Comparison of ENCODE assay signal across 15 cellular contexts in genomic region chr12:46227616-46228015, GRCh38. TPM values are rescaled to one million over a fixed set of nuclear protein-coding genes. Genes with fewer than 3 reads are reported as not detected.
DNase-seq lines count a peak whose midpoint lies in the region; TF ChIP-seq lines count a peak whose summit lies in the region.
"Had no signal": no experiment of that assay in that cellular context is flagged by ENCODE, and none has a peak within 500 bp of the region (broad histone marks: within the 10 kb centered on the region; RNA-seq: fewer than 3 reads in every experiment).

No MANE protein-coding gene starts in this region.

- 29 to 62% methylated on average over 1 to 2 of the region's 2 CpGs for WGBS in transverse colon (ENCODE audit: low coverage in 1 of 2), 2 donors

- H3K27ac Mint-ChIP-seq in T-helper 2 cell treated with Interferon-gamma antibody and Interleukin-4, amounts not matched to agents 5 μg/mL and 100 μg/mL, for 36 hours = peak overlapping the region; percentile 31
- H3K27ac Mint-ChIP-seq in IgD-negative memory B cell = peak overlapping the region in 2 of 3 donors; percentile 64 to 89
- H3K27ac Mint-ChIP-seq in activated naive CD8-positive, alpha-beta T cell = peak overlapping the region; percentile 72

- no peak for DNase-seq in T-helper 2 cell treated with Interferon-gamma antibody and Interleukin-4, amounts not matched to agents 5 μg/mL and 100 μg/mL, for 36 hours (ENCODE audit: low spot score)
- DNase-seq in T-helper 2 cell (no peak), Karpas-422 (no peak), T-helper 1 cell (no peak), transverse colon (no peak)
- DNase-seq: activated T-cell treated with anti-CD3 and anti-CD28 coated beads, Interleukin-2, amount 50 U/mL, for 1 hour; erythroblast; NCI-H187 treated with DMSO at 0.1 percent for 48 hours; NCI-H510A treated with DMSO at 0.1 percent for 48 hours; stimulated activated CD4-positive, alpha-beta T cell treated with anti-CD3 and anti-CD28 coated beads, Interleukin-12 subunit alpha, Interleukin-12 subunit beta, amount 100 ng/mL, for 4 hours; SW 1271 had no signal

- no peak for TF ChIP-seq EP300 in transverse colon (IDR thresholded peaks at IDR 0.05; ENCODE audit: low read depth)

- in situ Hi-C loops in transverse colon (cut with MboI; ENCODE audit: low pct_ligation_motif_present in 1 of 4, low pct_unique_long_range_greater_than_20kb in 1 of 4, low sequenced_read_pairs in 3 of 4) = no loop called here

- H3K27me3 ChIP-seq in neutrophil (no peaks in the 10 kb centered on the region), Karpas-422 (ENCODE audit: low read length) (no peaks in the 10 kb centered on the region), transverse colon (no peaks in the 10 kb centered on the region)

- H2AFZ ChIP-seq in Karpas-422 (ENCODE audit: low read length) = no peak overlapping the region

- H3K4me1 ChIP-seq in neutrophil (ENCODE audit: control insufficient read depth in 1 of 2, insufficient read depth in 1 of 2, low read depth in 1 of 2, low read length in 1 of 2) = peaks cover 54 to 63% of the 10 kb centered on the region in 2 experiments
- H3K4me1 ChIP-seq in Karpas-422 (ENCODE audit: low read length) = no peaks in the 10 kb centered on the region
- peaks cover under 1 to 18% (median 6%) of the 10 kb centered on the region in 4 donors for H3K4me1 ChIP-seq in transverse colon
- H3K4me1 ChIP-seq: prostate gland had no signal

- no peak for TF ChIP-seq POLR2A in transverse colon (IDR thresholded peaks at IDR 0.05)

- no peaks in the 10 kb centered on the region for H4K20me1 ChIP-seq in Karpas-422 (ENCODE audit: insufficient read depth, low read depth, low read length)

- intact Hi-C loops in transverse colon (cut with DNase I; ENCODE audit: low total_unique reads) = no loop called here

- H3K27me3 Mint-ChIP-seq in T-helper 2 cell treated with Interferon-gamma antibody and Interleukin-4, amounts not matched to agents 5 μg/mL and 100 μg/mL, for 36 hours (ENCODE audit: low read depth) = no peaks in the 10 kb centered on the region
- no peaks in the 10 kb centered on the region for H3K27me3 Mint-ChIP-seq in IgD-negative memory B cell
- no peaks in the 10 kb centered on the region for H3K27me3 Mint-ChIP-seq in activated naive CD8-positive, alpha-beta T cell

- H3K4me3 ChIP-seq in neutrophil (ENCODE audit: low read depth in 1 of 2, low read length in 1 of 2) (peak overlapping the region; percentile 1 to 39), Karpas-422 (ENCODE audit: low read length) (no peak overlapping the region), transverse colon (no peak overlapping the region)
- H3K4me3 ChIP-seq: prostate gland had no signal

- H3K4me2 ChIP-seq in Karpas-422 (ENCODE audit: low read depth, low read length, poor library complexity, severe bottlenecking) = no peak overlapping the region

- no peaks in the 10 kb centered on the region for H3K9me3 Mint-ChIP-seq in T-helper 2 cell treated with Interferon-gamma antibody and Interleukin-4, amounts not matched to agents 5 μg/mL and 100 μg/mL, for 36 hours
- H3K9me3 Mint-ChIP-seq in IgD-negative memory B cell = no peaks in the 10 kb centered on the region
- H3K9me3 Mint-ChIP-seq in activated naive CD8-positive, alpha-beta T cell (ENCODE audit: low read depth) = no peaks in the 10 kb centered on the region

- H3K27ac ChIP-seq in neutrophil = peak overlapping the region; percentile 76
- no peak overlapping the region for H3K27ac ChIP-seq in Karpas-422 (ENCODE audit: low read length)
- no peak overlapping the region for H3K27ac ChIP-seq in transverse colon
- H3K27ac ChIP-seq: prostate gland had no signal

- H3K36me3 ChIP-seq in neutrophil (no peaks in the 10 kb centered on the region), Karpas-422 (ENCODE audit: insufficient read depth, low read length) (peaks cover 59% of the 10 kb centered on the region), transverse colon (no peaks in the 10 kb centered on the region)
- H3K36me3 ChIP-seq: prostate gland had no signal

- no peaks in the 10 kb centered on the region for H3K9me2 ChIP-seq in Karpas-422 (replicated peaks; ENCODE audit: insufficient read depth, low read length)

- H3K9ac ChIP-seq in Karpas-422 (ENCODE audit: low read length) = no peak overlapping the region

- H3K4me1 Mint-ChIP-seq in T-helper 2 cell treated with Interferon-gamma antibody and Interleukin-4, amounts not matched to agents 5 μg/mL and 100 μg/mL, for 36 hours (ENCODE audit: low read depth) = peaks cover 39% of the 10 kb centered on the region
- peaks cover 33 to 44% (median 33%) of the 10 kb centered on the region in 3 donors for H3K4me1 Mint-ChIP-seq in IgD-negative memory B cell
- H3K4me1 Mint-ChIP-seq in activated naive CD8-positive, alpha-beta T cell (ENCODE audit: low read depth) = peaks cover 89% of the 10 kb centered on the region

- H3K36me3 Mint-ChIP-seq in T-helper 2 cell treated with Interferon-gamma antibody and Interleukin-4, amounts not matched to agents 5 μg/mL and 100 μg/mL, for 36 hours (ENCODE audit: low read depth) = peaks cover 77% of the 10 kb centered on the region
- H3K36me3 Mint-ChIP-seq in IgD-negative memory B cell = peaks cover 2% of the 10 kb centered on the region
- peaks cover 62% of the 10 kb centered on the region for H3K36me3 Mint-ChIP-seq in activated naive CD8-positive, alpha-beta T cell

- H3K9me3 ChIP-seq in neutrophil = no peaks in the 10 kb centered on the region
- H3K9me3 ChIP-seq in Karpas-422 (ENCODE audit: low read length) = no peaks in the 10 kb centered on the region
- H3K9me3 ChIP-seq in transverse colon = no peaks in the 10 kb centered on the region
- H3K9me3 ChIP-seq: prostate gland had no signal

- H3K79me2 ChIP-seq in Karpas-422 (ENCODE audit: low read length) = peaks cover 90% of the 10 kb centered on the region

- no peak overlapping the region for H3K4me3 Mint-ChIP-seq in T-helper 2 cell treated with Interferon-gamma antibody and Interleukin-4, amounts not matched to agents 5 μg/mL and 100 μg/mL, for 36 hours
- H3K4me3 Mint-ChIP-seq in IgD-negative memory B cell = peak overlapping the region in 2 of 4 donors; percentile 3 to 53
- H3K4me3 Mint-ChIP-seq in activated naive CD8-positive, alpha-beta T cell = peak overlapping the region; percentile 30

- TF ChIP-seq CTCF in neutrophil (IDR thresholded peaks at IDR 0.05) (no peak), transverse colon (IDR thresholded peaks at IDR 0.05) (no peak)

RNA-seq across cellular contexts. Expression of gene SLC38A1, which starts 41.2 kb away (rescaled TPM):
- polyA plus RNA-seq in IgD-negative memory B cell = 134 TPM
- total RNA-seq in Karpas-422 (2014; rRNA removed; shearing (Covaris generic); ENCODE audit: low replicate concordance) = 97.4 and 209 TPM in 2 replicates
- total RNA-seq in transverse colon = 100 to 1,000 TPM in 3 of 4 donors, 10 to 100 TPM in 1; 36.8 to 139 (median 117) TPM

Comparison
In these comparisons a context has a peak if more than half of its experiments do, and no peak if none do; other contexts are left out.
1. H3K4me3 ChIP-seq: peak in neutrophil (2 of 2); none in Karpas-422 (single experiment) and transverse colon (0 of 4).
2. Peak in every context shown above with its lines, with median percentiles within 50 percentile points of each other: H3K27ac Mint-ChIP-seq.